In the genomic region with DNA sequence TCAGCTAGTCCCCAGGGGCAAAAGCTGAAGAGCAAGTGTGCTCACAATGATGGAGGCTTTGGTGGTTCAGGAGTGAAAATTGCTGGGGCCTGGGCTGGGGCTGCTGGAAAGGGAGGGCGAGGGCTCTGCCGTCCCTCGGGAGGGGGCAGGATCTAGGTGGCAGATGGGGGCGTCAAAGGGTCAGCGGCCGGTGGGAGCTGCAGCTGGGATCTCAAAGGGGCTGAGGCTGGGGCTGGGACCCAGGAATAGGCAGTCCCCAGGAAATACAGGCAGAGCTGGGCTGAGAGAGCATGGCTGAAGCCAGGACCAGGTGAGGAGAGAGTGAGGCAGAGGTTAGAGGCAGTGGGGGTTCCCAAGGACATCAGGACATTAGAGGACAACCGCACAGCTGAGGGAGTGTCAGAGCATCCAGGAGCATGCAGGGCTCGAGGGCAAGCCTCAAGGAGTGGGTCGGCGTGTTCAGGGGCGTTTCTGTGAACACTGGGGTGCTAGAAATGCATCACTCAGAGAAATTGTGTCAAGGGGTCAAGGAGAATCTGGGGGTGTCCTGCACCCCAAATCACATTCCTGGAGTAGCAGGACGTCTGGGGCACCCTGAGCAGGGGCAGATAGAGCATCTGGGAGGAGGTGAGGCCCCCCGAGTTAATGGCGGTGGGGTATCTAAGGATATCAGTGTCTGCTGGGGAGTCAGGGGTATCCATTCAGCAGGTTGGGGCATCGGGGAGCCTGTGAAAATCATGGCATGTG, we compare ENCODE assay signal across 1 cellular context.
TF ChIP-seq lines count a peak whose summit lies in the region.

No MANE protein-coding gene starts in this region.

TF ChIP-seq in endothelial cell of umbilical vein, 7 proteins besides CTCF, POLR2A, EP300 and RAD21:
- TF ChIP-seq EZH2 (IDR thresholded peaks at IDR 0.05; ENCODE audit: borderline replicate concordance, low read depth, low read length, severe bottlenecking) (no peak), POLR2AphosphoS5 (IDR thresholded peaks at IDR 0.05; ENCODE audit: insufficient read depth, low read depth, low read length) (no peak), JUN (IDR thresholded peaks at IDR 0.05; ENCODE audit: borderline replicate concordance, insufficient read depth, insufficient read length, low read depth) (no peak), MAX (IDR thresholded peaks at IDR 0.05; ENCODE audit: insufficient read depth, insufficient read length) (no peak), MYC (IDR thresholded peaks at IDR 0.05; ENCODE audit: low read depth, low read length) (no peak), GATA2 (IDR thresholded peaks at IDR 0.05; ENCODE audit: insufficient read depth, insufficient read length, low read depth, low read length) (no peak)
